12 cellular contexts compared by ENCODE assay signal in genomic region chr5:134079748-134080581, GRCh38. TPM values are rescaled to one million over a fixed set of nuclear protein-coding genes. Genes with fewer than 3 reads are reported as not detected.
DNase-seq lines count a peak whose midpoint lies in the region; ATAC-seq and TF ChIP-seq lines count a peak whose summit lies in the region.
"Had no signal": no experiment of that assay in that cellular context is flagged by ENCODE, and none has a peak within 500 bp of the region (broad histone marks: within the 10 kb centered on the region; RNA-seq: fewer than 3 reads in every experiment).

No MANE protein-coding gene starts in this region.

- no peak for TF ChIP-seq CTCF in GM12865 (IDR thresholded peaks at IDR 0.05; ENCODE audit: insufficient read depth, low read depth, low read length, missing control alignments)
- TF ChIP-seq CTCF in natural killer cell (IDR thresholded peaks at IDR 0.05) = no peak

- DNase-seq in GM12865 (ENCODE audit: low read depth) (peak; percentile 35), ureter (ENCODE audit: low spot score) (no peak), natural killer cell (no peak)
- DNase-seq in activated CD8-positive, alpha-beta memory T cell treated with anti-CD3 and anti-CD28 coated beads for 1 hour (ENCODE audit: extremely low read depth in 1 of 2, low read depth in 1 of 2) = peak; percentile 57 to 59
- DNase-seq in activated naive CD8-positive, alpha-beta T cell treated with anti-CD3 and anti-CD28 coated beads, Interleukin-2, amount 10 ng/mL, durations not matched to agents 7 days and 5 days = peak; percentile 70
- peak; percentile 49 to 63 (median 51) for DNase-seq in stimulated activated CD4-positive, alpha-beta T cell treated with anti-CD3 and anti-CD28 coated beads, TNF-alpha, amount 100 ng/mL, for 1 hour (ENCODE audit: low read depth in 3 of 3, low spot score in 1 of 3)
- DNase-seq: anterior cingulate cortex, GF-D8, H9, NCI-H524 had no signal

- peak overlapping the region; percentile 93 for H3K27ac Mint-ChIP-seq in activated naive CD8-positive, alpha-beta T cell treated with anti-CD3 and anti-CD28 coated beads, Interleukin-2, amount 10 ng/mL, durations not matched to agents 7 days and 5 days
- H3K27ac Mint-ChIP-seq in natural killer cell = no peak overlapping the region

- peak; percentile 82 for ATAC-seq in activated naive CD8-positive, alpha-beta T cell treated with anti-CD3 and anti-CD28 coated beads, Interleukin-2, amount 10 ng/mL, durations not matched to agents 7 days and 5 days (ENCODE audit: low read depth)
- ATAC-seq in HG02973 (IDR thresholded peaks at IDR 0.05; ENCODE audit: unreplicated experiment) = no peak
- ATAC-seq in natural killer cell = no peak
- no peak for ATAC-seq in GM18858 (IDR thresholded peaks at IDR 0.05; ENCODE audit: unreplicated experiment)

- peaks cover 51% of the 10 kb centered on the region for H3K4me1 Mint-ChIP-seq in activated naive CD8-positive, alpha-beta T cell treated with anti-CD3 and anti-CD28 coated beads, Interleukin-2, amount 10 ng/mL, durations not matched to agents 7 days and 5 days
- H3K4me1 Mint-ChIP-seq in natural killer cell = no peaks in the 10 kb centered on the region

- no peak overlapping the region for H3K4me3 ChIP-seq in GM12865 (ENCODE audit: low read depth, low read length)

- intact Hi-C loops in natural killer cell (cut with micrococcal nuclease) = no loop called here

- POLR2A ChIA-PET in activated naive CD8-positive, alpha-beta T cell treated with anti-CD3 and anti-CD28 coated beads, Interleukin-2, amount 10 ng/mL, durations not matched to agents 7 days and 5 days (lab: Charles Lee) = interaction anchor here (0.6 to 1.8 kb wide), 8 partner anchors 10 to 50 kb away, joined by 3 to 12 read pairs (median 4); no protein-coding TSS in a partner anchor

- no peaks in the 10 kb centered on the region for H3K9me3 Mint-ChIP-seq in activated naive CD8-positive, alpha-beta T cell treated with anti-CD3 and anti-CD28 coated beads, Interleukin-2, amount 10 ng/mL, durations not matched to agents 7 days and 5 days
- H3K9me3 Mint-ChIP-seq in natural killer cell = no peaks in the 10 kb centered on the region
- H3K9me3 Mint-ChIP-seq: H9 had no signal

- H3K36me3 Mint-ChIP-seq in activated naive CD8-positive, alpha-beta T cell treated with anti-CD3 and anti-CD28 coated beads, Interleukin-2, amount 10 ng/mL, durations not matched to agents 7 days and 5 days = no peaks in the 10 kb centered on the region
- H3K36me3 Mint-ChIP-seq in natural killer cell = no peaks in the 10 kb centered on the region

- H3K4me3 Mint-ChIP-seq in activated naive CD8-positive, alpha-beta T cell treated with anti-CD3 and anti-CD28 coated beads, Interleukin-2, amount 10 ng/mL, durations not matched to agents 7 days and 5 days = peak overlapping the region; percentile 68
- no peak overlapping the region for H3K4me3 Mint-ChIP-seq in natural killer cell
- H3K4me3 Mint-ChIP-seq: H9 had no signal

- no peaks in the 10 kb centered on the region for H3K27me3 Mint-ChIP-seq in activated naive CD8-positive, alpha-beta T cell treated with anti-CD3 and anti-CD28 coated beads, Interleukin-2, amount 10 ng/mL, durations not matched to agents 7 days and 5 days
- peaks cover 0 to 3% of the 10 kb centered on the region in 2 donors for H3K27me3 Mint-ChIP-seq in natural killer cell (ENCODE audit: low read depth in 2 of 2)

RNA-seq across cellular contexts. Expression of gene TCF7, which starts 34.5 kb away (rescaled TPM):
- total RNA-seq in activated naive CD8-positive, alpha-beta T cell treated with anti-CD3 and anti-CD28 coated beads, Interleukin-2, amount 10 ng/mL, durations not matched to agents 7 days and 5 days = 100 to 1,000 TPM; 283 to 315 TPM
- total RNA-seq in ureter (3.6 TPM), natural killer cell (100 to 1,000 TPM in 2 of 3 donors, 10 to 100 TPM in 1; 97.7 to 203 (median 158) TPM)

Comparison
In these comparisons a context has a peak if more than half of its experiments do, and no peak if none do; other contexts are left out.
1. DNase-seq: peak in GM12865 (single experiment), activated CD8-positive, alpha-beta memory T cell treated with anti-CD3 and anti-CD28 coated beads for 1 hour (2 of 2), activated naive CD8-positive, alpha-beta T cell treated with anti-CD3 and anti-CD28 coated beads, Interleukin-2, amount 10 ng/mL, durations not matched to agents 7 days and 5 days (single experiment) and stimulated activated CD4-positive, alpha-beta T cell treated with anti-CD3 and anti-CD28 coated beads, TNF-alpha, amount 100 ng/mL, for 1 hour (3 of 3); none in ureter (single experiment) and natural killer cell (single experiment).
2. RNA of gene TCF7, which starts 34.5 kb away (total RNA-seq): 283 to 315 TPM in activated naive CD8-positive, alpha-beta T cell treated with anti-CD3 and anti-CD28 coated beads, Interleukin-2, amount 10 ng/mL, durations not matched to agents 7 days and 5 days and 97.7 to 203 TPM in natural killer cell; 3.6 TPM in ureter (single experiment); every median in the first group is over 10 times any median in the second.